15 cellular contexts compared by ENCODE assay signal in genomic region chr14:105400016-105400415, GRCh38. TPM values are rescaled to one million over a fixed set of nuclear protein-coding genes. Genes with fewer than 3 reads are reported as not detected.
DNase-seq lines count a peak whose midpoint lies in the region; ATAC-seq and TF ChIP-seq lines count a peak whose summit lies in the region.
"Had no signal": no experiment of that assay in that cellular context is flagged by ENCODE, and none has a peak within 500 bp of the region (broad histone marks: within the 10 kb centered on the region; RNA-seq: fewer than 3 reads in every experiment).

No MANE protein-coding gene starts in this region.

- H3K9me3 ChIP-seq in CD4-positive, alpha-beta T cell (ENCODE audit: control insufficient read depth, low read length): peaks cover 4% of the 10 kb centered on the region
- peaks cover 0 to 22% (median 0%) of the 10 kb centered on the region in 3 experiments for H3K9me3 ChIP-seq in naive thymus-derived CD4-positive, alpha-beta T cell (ENCODE audit: control insufficient read depth in 2 of 3, low read length in 3 of 3)
- peaks cover 0 to 16% (median 0%) of the 10 kb centered on the region in 3 donors for H3K9me3 ChIP-seq in gastroesophageal sphincter

- H3K4me3 Mint-ChIP-seq in CD4-positive, alpha-beta T cell: peak overlapping the region; percentile 54
- H3K4me3 Mint-ChIP-seq in activated T-helper 1 cell treated with anti-CD3 and anti-CD28 coated beads, Interleukin-12 subunit alpha, Interleukin-12 subunit beta, Interleukin-2, Interleukin-4 antibody, amounts not matched to agents 30 ng/mL and 10 ng/mL and 1 ng/mL, durations not matched to agents 14 hours and 24 hours and 36 hours: peak overlapping the region; percentile 93
- H3K4me3 Mint-ChIP-seq in naive thymus-derived CD4-positive, alpha-beta T cell: peak overlapping the region; percentile 29 to 95 (median 83)

- H3K36me3 ChIP-seq in GM06990 (ENCODE audit: control insufficient read depth, insufficient read depth, low read length) (no peaks in the 10 kb centered on the region; the same call in none of the 2 replicates), gastroesophageal sphincter (peaks cover 0 to 29% of the 10 kb centered on the region in 2 donors)
- H3K36me3 ChIP-seq in naive thymus-derived CD4-positive, alpha-beta T cell (ENCODE audit: control insufficient read depth in 2 of 3, insufficient read depth in 3 of 3, low read length in 3 of 3): peaks cover 0 to 19% (median 4%) of the 10 kb centered on the region in 3 experiments

- H3K4me1 Mint-ChIP-seq in CD4-positive, alpha-beta T cell (ENCODE audit: low read depth): peaks cover 29% of the 10 kb centered on the region
- peaks cover 26% of the 10 kb centered on the region for H3K4me1 Mint-ChIP-seq in activated T-helper 1 cell treated with anti-CD3 and anti-CD28 coated beads, Interleukin-12 subunit alpha, Interleukin-12 subunit beta, Interleukin-2, Interleukin-4 antibody, amounts not matched to agents 30 ng/mL and 10 ng/mL and 1 ng/mL, durations not matched to agents 14 hours and 24 hours and 36 hours (ENCODE audit: low read depth)
- peaks cover 13 to 43% (median 32%) of the 10 kb centered on the region in 7 donors for H3K4me1 Mint-ChIP-seq in naive thymus-derived CD4-positive, alpha-beta T cell

- peaks cover 34% of the 10 kb centered on the region for H3K36me3 Mint-ChIP-seq in CD4-positive, alpha-beta T cell (ENCODE audit: low read depth)
- H3K36me3 Mint-ChIP-seq in activated T-helper 1 cell treated with anti-CD3 and anti-CD28 coated beads, Interleukin-12 subunit alpha, Interleukin-12 subunit beta, Interleukin-2, Interleukin-4 antibody, amounts not matched to agents 30 ng/mL and 10 ng/mL and 1 ng/mL, durations not matched to agents 14 hours and 24 hours and 36 hours (ENCODE audit: low read depth): peaks cover 31% of the 10 kb centered on the region
- peaks cover 12 to 30% (median 15%) of the 10 kb centered on the region in 5 donors for H3K36me3 Mint-ChIP-seq in naive thymus-derived CD4-positive, alpha-beta T cell

- peaks cover 20 to 38% of the 10 kb centered on the region in 2 donors for H3K4me1 ChIP-seq in naive thymus-derived CD4-positive, alpha-beta T cell (ENCODE audit: control insufficient read depth in 2 of 2, insufficient read depth in 2 of 2, low read length in 2 of 2)
- H3K4me1 ChIP-seq in gastroesophageal sphincter: peaks cover 0 to 30% (median 17%) of the 10 kb centered on the region in 3 donors

- CTCF ChIA-PET in CD4-positive, alpha-beta T cell (lab: Charles Lee): no interaction called here
- CTCF ChIA-PET in naive thymus-derived CD4-positive, alpha-beta T cell (lab: Charles Lee): interaction anchor here (0.9 kb wide), 1 partner anchor 89 kb away, joined by 3 read pairs; no protein-coding TSS in a partner anchor
- CTCF ChIA-PET in RWPE1 (lab: Yijun Ruan, JAX): no interaction called here

- no peaks in the 10 kb centered on the region for H3K27me3 Mint-ChIP-seq in CD4-positive, alpha-beta T cell
- no peaks in the 10 kb centered on the region for H3K27me3 Mint-ChIP-seq in activated T-helper 1 cell treated with anti-CD3 and anti-CD28 coated beads, Interleukin-12 subunit alpha, Interleukin-12 subunit beta, Interleukin-2, Interleukin-4 antibody, amounts not matched to agents 30 ng/mL and 10 ng/mL and 1 ng/mL, durations not matched to agents 14 hours and 24 hours and 36 hours (ENCODE audit: insufficient read depth)
- no peaks in the 10 kb centered on the region for H3K27me3 Mint-ChIP-seq in naive thymus-derived CD4-positive, alpha-beta T cell

- H3K9me3 Mint-ChIP-seq in CD4-positive, alpha-beta T cell: peaks cover 3% of the 10 kb centered on the region
- H3K9me3 Mint-ChIP-seq in activated T-helper 1 cell treated with anti-CD3 and anti-CD28 coated beads, Interleukin-12 subunit alpha, Interleukin-12 subunit beta, Interleukin-2, Interleukin-4 antibody, amounts not matched to agents 30 ng/mL and 10 ng/mL and 1 ng/mL, durations not matched to agents 14 hours and 24 hours and 36 hours: peaks cover 5% of the 10 kb centered on the region
- peaks cover 6 to 47% (median 16%) of the 10 kb centered on the region in 11 donors for H3K9me3 Mint-ChIP-seq in naive thymus-derived CD4-positive, alpha-beta T cell

- intact Hi-C loops in CD4-positive, alpha-beta T cell (cut with DNase I, micrococcal nuclease): no loop called here
- intact Hi-C loops in activated T-helper 1 cell treated with anti-CD3 and anti-CD28 coated beads, Interleukin-12 subunit alpha, Interleukin-12 subunit beta, Interleukin-2, Interleukin-4 antibody, amounts not matched to agents 30 ng/mL and 10 ng/mL and 1 ng/mL, durations not matched to agents 14 hours and 24 hours and 36 hours (cut with micrococcal nuclease): no loop called here
- intact Hi-C loops in naive thymus-derived CD4-positive, alpha-beta T cell (cut with micrococcal nuclease): no loop called here

- no peak for TF ChIP-seq POLR2A in gastroesophageal sphincter (IDR thresholded peaks at IDR 0.05)

- no peaks in the 10 kb centered on the region for H3K27me3 ChIP-seq in CD4-positive, alpha-beta T cell (ENCODE audit: control insufficient read depth, insufficient read depth, low read length)
- H3K27me3 ChIP-seq in GM06990 (replicated peaks; ENCODE audit: control insufficient read depth, insufficient read depth, low read length): no peaks in the 10 kb centered on the region
- no peaks in the 10 kb centered on the region for H3K27me3 ChIP-seq in naive thymus-derived CD4-positive, alpha-beta T cell (ENCODE audit: control insufficient read depth in 2 of 2, insufficient read depth in 2 of 2, low read length in 2 of 2)
- H3K27me3 ChIP-seq in gastroesophageal sphincter: no peaks in the 10 kb centered on the region
- H3K27me3 ChIP-seq: ascending aorta, tibial nerve had no signal

- TF ChIP-seq EP300 in gastroesophageal sphincter (IDR thresholded peaks at IDR 0.05): no peak

- TF ChIP-seq CTCF in CD4-positive, alpha-beta T cell (IDR thresholded peaks at IDR 0.05): no peak
- no peak for TF ChIP-seq CTCF in GM06990 (IDR thresholded peaks at IDR 0.05; ENCODE audit: insufficient read depth, low read length, poor library complexity, severe bottlenecking)
- no peak for TF ChIP-seq CTCF in RWPE1 (conservative IDR thresholded peaks at IDR 0.05; ENCODE audit: low read depth)
- no peak for TF ChIP-seq CTCF in gastroesophageal sphincter (IDR thresholded peaks at IDR 0.05)

- no peak for DNase-seq in CD4-positive, alpha-beta T cell
- DNase-seq in GM06990 (ENCODE audit: extremely low read depth, insufficient read length) (peak; percentile 8), DMS53 treated with DMSO at 0.1 percent for 48 hours (lab: John Stamatoyannopoulos, UW; ENCODE audit: unreplicated experiment) (no peak), RWPE1 (ENCODE audit: low spot score) (no peak)
- DNase-seq in activated T-helper 1 cell treated with anti-CD3 and anti-CD28 coated beads, Interleukin-12 subunit alpha, Interleukin-12 subunit beta, Interleukin-2, Interleukin-4 antibody, amounts not matched to agents 30 ng/mL and 10 ng/mL and 1 ng/mL, durations not matched to agents 14 hours and 24 hours and 36 hours (ENCODE audit: low spot score): no peak
- no peak for DNase-seq in naive thymus-derived CD4-positive, alpha-beta T cell
- DNase-seq: foreskin fibroblast; MM.1S; NCI-H2171; nephron progenitor cell; stimulated activated CD4-positive, alpha-beta T cell treated with anti-CD3 and anti-CD28 coated beads, Interleukin-12 subunit alpha, Interleukin-12 subunit beta, amount 100 ng/mL, for 4 hours had no signal

- H3K27ac ChIP-seq in CD4-positive, alpha-beta T cell (ENCODE audit: low read depth, low read length): no peak overlapping the region
- no peak overlapping the region for H3K27ac ChIP-seq in naive thymus-derived CD4-positive, alpha-beta T cell (ENCODE audit: low read depth, low read length)
- H3K27ac ChIP-seq in RWPE1 (no peak overlapping the region), gastroesophageal sphincter (no peak overlapping the region)
- H3K27ac ChIP-seq: ascending aorta, tibial nerve had no signal

- WGBS in gastroesophageal sphincter (ENCODE audit: low coverage in 1 of 2), 2 donors: 89 to 100% methylated on average over 2 to 3 of the region's 9 CpGs

- POLR2A ChIA-PET in CD4-positive, alpha-beta T cell (lab: Charles Lee): interaction anchor here (1.0 kb wide), 1 partner anchor 24 kb away, joined by 3 read pairs; no protein-coding TSS in a partner anchor
- POLR2A ChIA-PET in naive thymus-derived CD4-positive, alpha-beta T cell (lab: Charles Lee): interaction anchor here (1.5 kb wide), 1 partner anchor 210 kb away, joined by 3 read pairs; no protein-coding TSS in a partner anchor
- POLR2A ChIA-PET in RWPE1 (lab: Yijun Ruan, JAX; ENCODE audit: low non-redundant PET): no interaction called here

- ATAC-seq in CD4-positive, alpha-beta T cell (ENCODE audit: poor library complexity): no peak
- no peak for ATAC-seq in naive thymus-derived CD4-positive, alpha-beta T cell
- ATAC-seq in GM19463 (IDR thresholded peaks at IDR 0.05; ENCODE audit: unreplicated experiment) (no peak), gastroesophageal sphincter (no peak)

- H3K27ac Mint-ChIP-seq in CD4-positive, alpha-beta T cell: no peak overlapping the region
- peak overlapping the region; percentile 89 for H3K27ac Mint-ChIP-seq in activated T-helper 1 cell treated with anti-CD3 and anti-CD28 coated beads, Interleukin-12 subunit alpha, Interleukin-12 subunit beta, Interleukin-2, Interleukin-4 antibody, amounts not matched to agents 30 ng/mL and 10 ng/mL and 1 ng/mL, durations not matched to agents 14 hours and 24 hours and 36 hours
- H3K27ac Mint-ChIP-seq in naive thymus-derived CD4-positive, alpha-beta T cell: peak overlapping the region in 7 of 9 donors; percentile 19 to 95 (median 47)
- H3K27ac Mint-ChIP-seq: nephron progenitor cell had no signal

- no peak overlapping the region for H3K4me3 ChIP-seq in GM06990 (replicated peaks; ENCODE audit: low read depth, low read length)
- no peak overlapping the region for H3K4me3 ChIP-seq in naive thymus-derived CD4-positive, alpha-beta T cell (ENCODE audit: low read length)
- H3K4me3 ChIP-seq in gastroesophageal sphincter: no peak overlapping the region

RNA-seq across cellular contexts. Expression of gene TEX22, which starts 1.7 kb away (rescaled TPM):
- total RNA-seq in CD4-positive, alpha-beta T cell: 1 to 10 TPM; 1.3 to 2.8 TPM
- total RNA-seq in activated T-helper 1 cell treated with anti-CD3 and anti-CD28 coated beads, Interleukin-12 subunit alpha, Interleukin-12 subunit beta, Interleukin-2, Interleukin-4 antibody, amounts not matched to agents 30 ng/mL and 10 ng/mL and 1 ng/mL, durations not matched to agents 14 hours and 24 hours and 36 hours: 7.4 and 9.1 TPM in 2 replicates
- total RNA-seq in naive thymus-derived CD4-positive, alpha-beta T cell: 10 to 100 TPM in 1 of 5 experiments, 1 to 10 TPM in 4; 1.4 to 10.5 (median 6.5) TPM
- polyA plus RNA-seq in naive thymus-derived CD4-positive, alpha-beta T cell: under 1 TPM; 0.21 to 0.25 TPM
- total RNA-seq in gastroesophageal sphincter: under 1 TPM in 1 of 4 donors, not detected in 3; 0.42 TPM
- total RNA-seq: ascending aorta had no signal

RNA-seq across cellular contexts. Expression of gene MTA1, which starts 19.6 kb away (rescaled TPM):
- total RNA-seq in CD4-positive, alpha-beta T cell: 100 to 1,000 TPM; 107 to 113 TPM
- total RNA-seq in activated T-helper 1 cell treated with anti-CD3 and anti-CD28 coated beads, Interleukin-12 subunit alpha, Interleukin-12 subunit beta, Interleukin-2, Interleukin-4 antibody, amounts not matched to agents 30 ng/mL and 10 ng/mL and 1 ng/mL, durations not matched to agents 14 hours and 24 hours and 36 hours: 173 and 181 TPM in 2 replicates
- 100 to 1,000 TPM; 117 to 132 (median 125) TPM for total RNA-seq in naive thymus-derived CD4-positive, alpha-beta T cell
- 1 to 10 TPM; 2.8 to 5.2 TPM for polyA plus RNA-seq in naive thymus-derived CD4-positive, alpha-beta T cell
- total RNA-seq in gastroesophageal sphincter: 10 to 100 TPM; 48.0 to 83.5 (median 58.7) TPM
